26 cellular contexts compared by ENCODE assay signal in the genomic region with DNA sequence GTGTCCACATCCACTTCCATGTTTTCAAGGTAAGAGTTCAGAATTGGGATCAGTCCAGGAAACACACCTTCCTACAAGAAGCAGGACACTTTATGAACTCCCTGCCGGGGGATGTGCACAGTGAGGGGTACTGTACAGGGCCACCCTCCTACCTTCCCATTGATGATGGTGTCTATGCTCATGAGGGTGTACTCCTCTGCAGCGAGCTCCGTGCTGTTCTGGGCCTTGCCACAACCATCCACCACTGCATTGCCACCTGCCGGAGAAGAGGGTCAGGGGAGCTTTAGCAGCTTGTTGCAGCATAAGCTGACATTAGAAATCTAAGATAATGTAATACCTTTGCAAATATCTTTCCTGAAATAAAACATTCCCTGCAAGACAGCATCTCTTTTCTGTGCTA.
"Had no signal": no experiment of that assay in that cellular context is flagged by ENCODE, and none has a peak within 500 bp of the region (broad histone marks: within the 10 kb centered on the region; RNA-seq: fewer than 3 reads in every experiment).

No MANE protein-coding gene starts in this region.

- ATAC-seq: activated CD4-positive, CD25-positive, alpha-beta regulatory T cell treated with anti-CD3 and anti-CD28 coated beads, Interleukin-2, amount 50 U/mL, for 24 hours; activated CD8-positive, alpha-beta T cell treated with anti-CD3 and anti-CD28 coated beads for 36 hours; activated naive CD8-positive, alpha-beta T cell treated with anti-CD3 and anti-CD28 coated beads, Interleukin-2, amount 50 U/mL, for 24 hours; activated T-cell treated with anti-CD3 and anti-CD28 coated beads, Interleukin-2, amount 50 U/mL, for 4 hours; activated T-helper 17 cell treated with anti-CD3 and anti-CD28 coated beads, Interleukin-2, amount 50 U/mL, for 72 hours; body of pancreas; effector memory CD8-positive, alpha-beta T cell; T-helper 17 cell had no signal

- DNase-seq: activated CD4-positive, alpha-beta T cell treated with anti-CD3 and anti-CD28 coated beads for 48 hours; activated CD4-positive, alpha-beta T cell treated with anti-CD3 and anti-CD28 coated beads, Interleukin-2, amount 50 U/mL, for 1 hour; activated CD4-positive, alpha-beta T cell treated with anti-CD3 and anti-CD28 coated beads, Interleukin-2, amount 50 U/mL, for 48 hours; activated CD8-positive, alpha-beta memory T cell treated with anti-CD3 and anti-CD28 coated beads for 24 hours; activated CD8-positive, alpha-beta T cell treated with anti-CD3 and anti-CD28 coated beads for 36 hours; activated effector memory CD4-positive, alpha-beta T cell treated with Interleukin-2 at 50 U/mL for 16 hours; activated naive CD4-positive, alpha-beta T cell treated with anti-CD3 and anti-CD28 coated beads for 36 hours; activated naive CD8-positive, alpha-beta T cell treated with anti-CD3 and anti-CD28 coated beads for 36 hours; activated naive CD8-positive, alpha-beta T cell treated with anti-CD3 and anti-CD28 coated beads, Interleukin-2, amount 50 U/mL, for 24 hours; activated T-cell treated with anti-CD3 and anti-CD28 coated beads, Interleukin-2, amount 50 U/mL, for 4 hours; adrenal gland; amygdala; aorta; body of pancreas; cortex of kidney; dermis blood vessel endothelial cell; effector CD4-positive, alpha-beta T cell; effector memory CD8-positive, alpha-beta T cell; esophagus squamous epithelium; foreskin melanocyte; T-helper 1 cell; T-helper 17 cell; T1000 had no signal

- H3K9me3 ChIP-seq: adrenal gland, body of pancreas, esophagus squamous epithelium had no signal

- H3K27me3 ChIP-seq: adrenal gland, body of pancreas, esophagus squamous epithelium had no signal

- H3K4me1 ChIP-seq: adrenal gland had no signal

- H3K27ac ChIP-seq: adrenal gland, body of pancreas, esophagus squamous epithelium had no signal

- H3K4me3 ChIP-seq: adrenal gland, body of pancreas, esophagus squamous epithelium had no signal

- FAIRE-seq: colon had no signal
